Comparison of ENCODE assay signal across 8 cellular contexts in the genomic region with DNA sequence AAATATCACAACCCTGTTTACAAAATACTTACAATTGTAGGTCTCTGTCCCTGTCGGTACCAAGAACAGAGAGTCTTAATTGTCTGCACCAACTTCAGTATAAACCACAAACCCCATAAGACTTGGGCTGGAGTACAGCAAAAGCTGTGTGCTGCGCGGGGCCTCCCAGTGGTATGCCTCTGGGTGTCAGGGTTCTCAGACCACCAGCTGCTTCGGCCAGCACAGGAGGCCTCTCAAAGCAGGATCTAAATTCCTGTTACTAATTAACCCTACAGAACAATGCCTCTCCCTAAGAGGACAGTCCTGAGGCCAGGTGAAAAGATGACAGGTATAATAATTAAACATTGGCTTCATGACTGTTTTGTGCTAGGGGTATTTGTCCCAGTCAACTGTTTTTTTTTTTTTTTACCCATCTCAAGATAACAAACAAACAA. TPM values are rescaled to one million over a fixed set of nuclear protein-coding genes. Genes with fewer than 3 reads are reported as not detected.
DNase-seq lines count a peak whose midpoint lies in the region; ATAC-seq and TF ChIP-seq lines count a peak whose summit lies in the region.

No MANE protein-coding gene starts in this region.

- no peaks in the 10 kb centered on the region for H3K9me3 ChIP-seq in heart right ventricle
- H3K9me3 ChIP-seq in smooth muscle cell (replicated peaks; ENCODE audit: low read depth): no peaks in the 10 kb centered on the region

- peak overlapping the region; percentile 64 for H3K4me3 Mint-ChIP-seq in HFFc6
- peak overlapping the region; percentile 34; the same call in 1 of the 2 replicates for H3K4me3 Mint-ChIP-seq in WTC11

- H3K79me2 ChIP-seq in smooth muscle cell (ENCODE audit: low read depth): peaks cover 21% of the 10 kb centered on the region

- CTCF ChIA-PET in WTC11 (lab: Charles Lee): interaction anchor here (0.8 to 2.7 kb wide), 4 partner anchors 8 to 101 kb away, joined by 3 to 21 read pairs (median 4); no protein-coding TSS in a partner anchor

- POLR2A ChIA-PET in WTC11 (lab: Charles Lee): no interaction called here

- no peaks in the 10 kb centered on the region for H3K36me3 Mint-ChIP-seq in HFFc6 (ENCODE audit: low read depth)
- peaks cover 20% of the 10 kb centered on the region for H3K36me3 Mint-ChIP-seq in WTC11

- H3K36me3 ChIP-seq in heart right ventricle: no peaks in the 10 kb centered on the region
- no peaks in the 10 kb centered on the region for H3K36me3 ChIP-seq in smooth muscle cell (ENCODE audit: low read depth)

- H3K4me3 ChIP-seq in heart right ventricle (peak overlapping the region in 5 of 10 donors; percentile 6 to 59 (median 55)), smooth muscle cell (peak overlapping the region; percentile 42)

- H2AFZ ChIP-seq in smooth muscle cell (ENCODE audit: low read depth): no peak overlapping the region

- H3F3A ChIP-seq in smooth muscle cell (ENCODE audit: low read depth): peaks cover 32% of the 10 kb centered on the region

- DNase-seq in Daoy (ENCODE audit: low read depth) (peak; percentile 47), HFFc6 (no peak), WTC11 (ENCODE audit: low spot score) (peak; percentile 43), heart right ventricle (no peak), smooth muscle cell (lab: John Stamatoyannopoulos, UW; ENCODE audit: unreplicated experiment) (no peak), SK-N-DZ (ENCODE audit: low spot score) (no peak)
- DNase-seq in stimulated activated CD4-positive, alpha-beta T cell treated with anti-CD3 and anti-CD28 coated beads, Interleukin-2, amount 100 ng/mL, for 48 hours: no peak

- H4K20me1 ChIP-seq in smooth muscle cell (ENCODE audit: low read depth): no peaks in the 10 kb centered on the region

- ATAC-seq in WTC11 (peak; percentile 62), heart right ventricle (peak in 5 of 8 donors; percentile 3 to 61 (median 43)), GM21526 (IDR thresholded peaks at IDR 0.05; ENCODE audit: low FRiP score, unreplicated experiment) (no peak)

- TF ChIP-seq CTCF in HFFc6 (IDR thresholded peaks at IDR 0.05): no peak
- TF ChIP-seq CTCF in WTC11 (IDR thresholded peaks at IDR 0.05): no peak
- no peak for TF ChIP-seq CTCF in heart right ventricle (IDR thresholded peaks at IDR 0.05)
- TF ChIP-seq CTCF in smooth muscle cell (IDR thresholded peaks at IDR 0.05; ENCODE audit: borderline replicate concordance, insufficient read depth, poor library complexity, severe bottlenecking): no peak

- H3K4me1 ChIP-seq in heart right ventricle: peaks cover 2 to 42% (median 27%) of the 10 kb centered on the region in 9 donors
- peaks cover 36% of the 10 kb centered on the region for H3K4me1 ChIP-seq in smooth muscle cell (ENCODE audit: low read depth)

- no peaks in the 10 kb centered on the region for H3K9me3 Mint-ChIP-seq in HFFc6
- peaks cover 6% of the 10 kb centered on the region for H3K9me3 Mint-ChIP-seq in WTC11

- H3K27ac ChIP-seq in heart right ventricle (peak overlapping the region; percentile 62 to 93 (median 86)), smooth muscle cell (ENCODE audit: low read depth) (peak overlapping the region; percentile 95)

- WGBS in heart right ventricle, 2 donors: 40 to 44% methylated on average over 4 of the region's 4 CpGs
- 1% methylated on average over 4 of the region's 4 CpGs for WGBS in smooth muscle cell (ENCODE audit: low lambda C conversion rate)

- H3K27ac Mint-ChIP-seq in HFFc6 (peak overlapping the region; percentile 76), WTC11 (peak overlapping the region; percentile 90)

- H3K27me3 ChIP-seq in heart right ventricle: no peaks in the 10 kb centered on the region
- H3K27me3 ChIP-seq in smooth muscle cell (ENCODE audit: low read depth): no peaks in the 10 kb centered on the region

- H3K27me3 Mint-ChIP-seq in HFFc6 (ENCODE audit: insufficient read depth): peaks cover 4% of the 10 kb centered on the region
- H3K27me3 Mint-ChIP-seq in WTC11 (ENCODE audit: low read depth): no peaks in the 10 kb centered on the region

- H3K4me2 ChIP-seq in smooth muscle cell: peak overlapping the region; percentile 85

- peak overlapping the region; percentile 75 for H3K9ac ChIP-seq in smooth muscle cell (ENCODE audit: low read depth)

- intact Hi-C loops in heart right ventricle (cut with DNase I): loop anchor here in 4 of 10 donors (10.0 kb wide), 4 partner anchors 89 to 219 kb away; no protein-coding TSS in a partner anchor

- H3K4me1 Mint-ChIP-seq in HFFc6 (ENCODE audit: low read depth): peaks cover 39% of the 10 kb centered on the region
- peaks cover 48% of the 10 kb centered on the region for H3K4me1 Mint-ChIP-seq in WTC11

TF ChIP-seq in WTC11, 78 proteins besides CTCF, POLR2A, EP300 and RAD21:
- TF ChIP-seq ZNF423 (CRISPR knock-in tag; IDR thresholded peaks at IDR 0.05) (peak; percentile 87), JUN (CRISPR knock-in tag; IDR thresholded peaks at IDR 0.05) (no peak)

RNA-seq across cellular contexts. Expression of gene SVIL, which starts 1.0 kb away (rescaled TPM):
- total RNA-seq in Daoy (2014; rRNA removed; shearing (Covaris generic)): 15.3 and 22.9 TPM in 2 replicates
- total RNA-seq in HFFc6 (2021; fragmentation: NEBNext Ultra II Directional; extraction: Animal tissue kit (Norgen Biotek cat#: 25700)): under 1 TPM; 0.22 to 0.89 (median 0.48) TPM
- total RNA-seq in WTC11 (2021) (27.1 to 28.7 TPM (median 28.0 TPM) in 3 replicates), heart right ventricle (100 to 1,000 TPM; 287 to 655 (median 537) TPM), smooth muscle cell (28.5 and 32.5 TPM in 2 replicates)
- polyA plus RNA-seq in heart right ventricle (100 to 1,000 TPM in 1 of 2 donors, 10 to 100 TPM in 1; 38.6 to 115 TPM), smooth muscle cell (33.0 and 59.4 TPM in 2 replicates)
- 5.2 and 14.2 TPM in 2 replicates for polyA plus RNA-seq in SK-N-DZ (2014; cell fraction: cytosol; rRNA removed)
- 7.2 and 14.2 TPM in 2 replicates for polyA plus RNA-seq in SK-N-DZ (2014; cell fraction: nucleus; rRNA removed)

Comparison
In these comparisons a context has a peak if more than half of its experiments do, and no peak if none do; other contexts are left out.
1. DNase-seq: peak in Daoy (single experiment) and WTC11 (single experiment); none in HFFc6 (single experiment), heart right ventricle (0 of 2), smooth muscle cell (single experiment), stimulated activated CD4-positive, alpha-beta T cell treated with anti-CD3 and anti-CD28 coated beads, Interleukin-2, amount 100 ng/mL, for 48 hours (0 of 2) and SK-N-DZ (single experiment).